In the genomic region with DNA sequence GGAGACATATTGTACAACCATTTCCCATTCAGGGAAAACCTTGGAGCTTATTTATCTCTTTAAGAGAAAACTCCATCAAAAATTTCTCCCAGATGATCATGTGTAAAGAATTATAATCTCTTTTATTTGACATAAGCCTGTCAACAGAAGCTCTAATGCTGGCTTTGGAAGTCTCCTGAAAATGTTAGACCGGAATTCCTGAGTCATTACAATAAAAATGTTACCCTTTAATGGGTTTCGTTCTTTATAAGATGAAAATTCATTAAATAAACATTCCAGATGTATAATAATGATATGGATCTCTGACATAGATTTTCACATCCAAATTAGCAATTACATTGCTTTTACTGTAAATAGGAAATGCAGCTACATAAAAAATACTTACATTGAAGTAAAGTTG, we compare ENCODE assay signal across 2 cellular contexts.
A peak's percentile ranks its signal among the peaks of the same experiment; 100 is the strongest.
TF ChIP-seq lines count a peak whose summit lies in the region.

No MANE protein-coding gene starts in this region.

TF ChIP-seq in HCT116, 20 proteins besides CTCF, POLR2A, EP300 and RAD21:
- TF ChIP-seq REST (IDR thresholded peaks at IDR 0.05; ENCODE audit: low read depth) = no peak
- TF ChIP-seq, protein P1, sequence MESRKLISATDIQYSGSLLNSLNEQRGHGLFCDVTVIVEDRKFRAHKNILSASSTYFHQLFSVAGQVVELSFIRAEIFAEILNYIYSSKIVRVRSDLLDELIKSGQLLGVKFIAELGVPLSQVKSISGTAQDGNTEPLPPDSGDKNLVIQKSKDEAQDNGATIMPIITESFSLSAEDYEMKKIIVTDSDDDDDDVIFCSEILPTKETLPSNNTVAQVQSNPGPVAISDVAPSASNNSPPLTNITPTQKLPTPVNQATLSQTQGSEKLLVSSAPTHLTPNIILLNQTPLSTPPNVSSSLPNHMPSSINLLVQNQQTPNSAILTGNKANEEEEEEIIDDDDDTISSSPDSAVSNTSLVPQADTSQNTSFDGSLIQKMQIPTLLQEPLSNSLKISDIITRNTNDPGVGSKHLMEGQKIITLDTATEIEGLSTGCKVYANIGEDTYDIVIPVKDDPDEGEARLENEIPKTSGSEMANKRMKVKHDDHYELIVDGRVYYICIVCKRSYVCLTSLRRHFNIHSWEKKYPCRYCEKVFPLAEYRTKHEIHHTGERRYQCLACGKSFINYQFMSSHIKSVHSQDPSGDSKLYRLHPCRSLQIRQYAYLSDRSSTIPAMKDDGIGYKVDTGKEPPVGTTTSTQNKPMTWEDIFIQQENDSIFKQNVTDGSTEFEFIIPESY (IDR thresholded peaks at IDR 0.05; ENCODE audit: extremely low read depth, insufficient replicate concordance, low read length) = no peak
- TF ChIP-seq CBX3 (IDR thresholded peaks at IDR 0.05; ENCODE audit: low read depth) = no peak
- TF ChIP-seq JUND (IDR thresholded peaks at IDR 0.05) = no peak
- TF ChIP-seq YY1 (IDR thresholded peaks at IDR 0.05; ENCODE audit: extremely low read depth, insufficient replicate concordance, low read depth, low read length) = no peak
- TF ChIP-seq SRF (IDR thresholded peaks at IDR 0.05; ENCODE audit: low read depth) = no peak
- TF ChIP-seq SIN3A (IDR thresholded peaks at IDR 0.05; ENCODE audit: low read depth) = no peak
- no peak for TF ChIP-seq EZH2phosphoT487 (IDR thresholded peaks at IDR 0.05; ENCODE audit: borderline replicate concordance)
- TF ChIP-seq EGR1 (IDR thresholded peaks at IDR 0.05; ENCODE audit: low read depth) = no peak
- TF ChIP-seq ATF3 (IDR thresholded peaks at IDR 0.05) = no peak
- TF ChIP-seq ZNF274 (IDR thresholded peaks at IDR 0.05; ENCODE audit: low read depth, low read length) = no peak
- TF ChIP-seq ZFX (IDR thresholded peaks at IDR 0.05) = no peak

TF ChIP-seq in SK-N-SH treated with all-trans-retinoic acid at 6 μM for 48 hours, 23 proteins besides CTCF, POLR2A, EP300 and RAD21:
- peak; percentile 90 for TF ChIP-seq ISL1 (CRISPR knock-in tag; IDR thresholded peaks at IDR 0.05)
- TF ChIP-seq OSR1 (CRISPR knock-in tag; IDR thresholded peaks at IDR 0.05) = no peak
